Comparison of ENCODE assay signal across 14 cellular contexts in the genomic region with DNA sequence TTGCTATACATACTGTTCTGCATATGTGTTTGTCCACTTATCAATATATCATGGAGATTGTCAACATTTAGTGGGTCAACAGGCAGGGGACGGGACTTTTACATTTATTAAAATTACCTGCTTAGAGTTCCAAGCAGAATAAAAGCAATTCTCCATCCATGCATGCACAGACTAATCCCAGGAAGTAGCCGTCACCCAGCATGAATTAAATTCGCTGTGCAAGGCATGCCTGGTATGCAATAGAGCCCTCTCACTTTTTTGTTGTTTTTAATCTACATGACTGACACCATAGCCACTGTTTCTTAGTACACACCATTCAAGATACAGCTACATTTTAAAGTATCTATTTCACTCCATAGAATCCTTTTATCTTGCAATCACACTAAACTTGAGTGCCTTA.
"Had no signal": no experiment of that assay in that cellular context is flagged by ENCODE, and none has a peak within 500 bp of the region (broad histone marks: within the 10 kb centered on the region; RNA-seq: fewer than 3 reads in every experiment).

No MANE protein-coding gene starts in this region.

- H3K4me1 Mint-ChIP-seq: activated CD8-positive, alpha-beta memory T cell treated with anti-CD3 and anti-CD28 coated beads, Interleukin-2, amount 10 ng/mL, durations not matched to agents 7 days and 5 days; activated naive CD4-positive, alpha-beta T cell treated with anti-CD3 and anti-CD28 coated beads, Interleukin-2, amount 50 U/mL, for 24 hours had no signal

- H3K4me3 Mint-ChIP-seq: activated CD8-positive, alpha-beta memory T cell treated with anti-CD3 and anti-CD28 coated beads, Interleukin-2, amount 10 ng/mL, durations not matched to agents 7 days and 5 days; activated naive CD4-positive, alpha-beta T cell treated with anti-CD3 and anti-CD28 coated beads, Interleukin-2, amount 50 U/mL, for 24 hours; activated T-cell treated with anti-CD3 and anti-CD28 coated beads, Interleukin-2, amount 50 U/mL, for 24 hours; brain; natural killer cell treated with Interleukin-12 subunit alpha and Interleukin-12 subunit beta and Interleukin-15 and Interleukin-18, amount 100 ng/mL, for 72 hours had no signal

- H3K4me3 ChIP-seq: stomach, thoracic aorta had no signal

- DNase-seq: activated CD4-positive, alpha-beta T cell treated with anti-CD3 and anti-CD28 coated beads for 1 hour; activated CD4-positive, alpha-beta T cell treated with anti-CD3 and anti-CD28 coated beads, Interleukin-2, amount 50 U/mL, for 48 hours; activated CD8-positive, alpha-beta memory T cell treated with anti-CD3 and anti-CD28 coated beads, Interleukin-2, amount 10 ng/mL, durations not matched to agents 7 days and 5 days; activated effector memory CD4-positive, alpha-beta T cell treated with Interleukin-2 at 50 U/mL for 16 hours; activated T-cell treated with anti-CD3 and anti-CD28 coated beads, Interleukin-2, amount 50 U/mL, for 24 hours; foreskin melanocyte; left cardiac atrium; stimulated activated CD4-positive, alpha-beta T cell treated with anti-CD3 and anti-CD28 coated beads, Interleukin-15, amount 100 ng/mL, for 24 hours; stimulated activated CD4-positive, alpha-beta T cell treated with anti-CD3 and anti-CD28 coated beads, Interleukin-4, amount 100 ng/mL, for 4 hours; stomach had no signal

- H3K36me3 Mint-ChIP-seq: activated CD8-positive, alpha-beta memory T cell treated with anti-CD3 and anti-CD28 coated beads, Interleukin-2, amount 10 ng/mL, durations not matched to agents 7 days and 5 days; activated naive CD4-positive, alpha-beta T cell treated with anti-CD3 and anti-CD28 coated beads, Interleukin-2, amount 50 U/mL, for 24 hours; brain; natural killer cell treated with Interleukin-12 subunit alpha and Interleukin-12 subunit beta and Interleukin-15 and Interleukin-18, amount 100 ng/mL, for 72 hours had no signal

- ATAC-seq: activated CD8-positive, alpha-beta memory T cell treated with anti-CD3 and anti-CD28 coated beads, Interleukin-2, amount 10 ng/mL, durations not matched to agents 7 days and 5 days; left cardiac atrium; natural killer cell treated with Interleukin-12 subunit alpha and Interleukin-12 subunit beta and Interleukin-15 and Interleukin-18, amount 100 ng/mL, for 72 hours had no signal

- H3K27ac Mint-ChIP-seq: activated CD8-positive, alpha-beta memory T cell treated with anti-CD3 and anti-CD28 coated beads, Interleukin-2, amount 10 ng/mL, durations not matched to agents 7 days and 5 days; activated naive CD4-positive, alpha-beta T cell treated with anti-CD3 and anti-CD28 coated beads, Interleukin-2, amount 50 U/mL, for 24 hours; activated T-cell treated with anti-CD3 and anti-CD28 coated beads, Interleukin-2, amount 50 U/mL, for 24 hours; natural killer cell treated with Interleukin-12 subunit alpha and Interleukin-12 subunit beta and Interleukin-15 and Interleukin-18, amount 100 ng/mL, for 72 hours had no signal

- H3K9me3 Mint-ChIP-seq: activated naive CD4-positive, alpha-beta T cell treated with anti-CD3 and anti-CD28 coated beads, Interleukin-2, amount 50 U/mL, for 24 hours; activated T-cell treated with anti-CD3 and anti-CD28 coated beads, Interleukin-2, amount 50 U/mL, for 24 hours; natural killer cell treated with Interleukin-12 subunit alpha and Interleukin-12 subunit beta and Interleukin-15 and Interleukin-18, amount 100 ng/mL, for 72 hours had no signal
